Comparison of ENCODE assay signal across 9 cellular contexts in genomic region chr12:22334696-22335290, GRCh38. TPM values are rescaled to one million over a fixed set of nuclear protein-coding genes. Genes with fewer than 3 reads are reported as not detected.
A peak's percentile ranks its signal among the peaks of the same experiment; 100 is the strongest.
DNase-seq lines count a peak whose midpoint lies in the region; ATAC-seq and TF ChIP-seq lines count a peak whose summit lies in the region.
"Had no signal": no experiment of that assay in that cellular context is flagged by ENCODE, and none has a peak within 500 bp of the region (broad histone marks: within the 10 kb centered on the region; RNA-seq: fewer than 3 reads in every experiment).

A gene with protein sequence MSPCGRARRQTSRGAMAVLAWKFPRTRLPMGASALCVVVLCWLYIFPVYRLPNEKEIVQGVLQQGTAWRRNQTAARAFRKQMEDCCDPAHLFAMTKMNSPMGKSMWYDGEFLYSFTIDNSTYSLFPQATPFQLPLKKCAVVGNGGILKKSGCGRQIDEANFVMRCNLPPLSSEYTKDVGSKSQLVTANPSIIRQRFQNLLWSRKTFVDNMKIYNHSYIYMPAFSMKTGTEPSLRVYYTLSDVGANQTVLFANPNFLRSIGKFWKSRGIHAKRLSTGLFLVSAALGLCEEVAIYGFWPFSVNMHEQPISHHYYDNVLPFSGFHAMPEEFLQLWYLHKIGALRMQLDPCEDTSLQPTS (minus strand): TSS chr12:22334707. CDS start chr12:22334232, 475 bp downstream.

- H3K9ac ChIP-seq in Karpas-422 (ENCODE audit: low read length), result peak within 1 kb of the TSS; percentile 43

- H3K4me1 Mint-ChIP-seq in stimulated activated naive B cell treated with anti-CD40 and anti-IgM and Interleukin-4, amounts not matched to agents 10 μg/mL and 1 μg/mL and 100 μg/mL, for 72 hours, result peaks cover 11 to 28% of the 10 kb centered on the region in 2 donors

- no peaks in the 10 kb centered on the region for H3K9me3 Mint-ChIP-seq in stimulated activated naive B cell treated with anti-CD40 and anti-IgM and Interleukin-4, amounts not matched to agents 10 μg/mL and 1 μg/mL and 100 μg/mL, for 72 hours

- no peak within 1 kb of the TSS for H3K27ac ChIP-seq in Karpas-422 (ENCODE audit: low read length)
- peak within 1 kb of the TSS; percentile 70 for H3K27ac ChIP-seq in effector memory CD4-positive, alpha-beta T cell (ENCODE audit: insufficient read depth, low read length, poor library complexity, severe bottlenecking)

- peak; percentile 15 for DNase-seq in AG10803 (ENCODE audit: low read depth)
- DNase-seq in Karpas-422, result no peak
- peak; percentile 61 to 64 for DNase-seq in activated CD4-positive, alpha-beta T cell treated with anti-CD3 and anti-CD28 coated beads, Interleukin-2, amount 50 U/mL, for 48 hours
- DNase-seq in effector memory CD4-positive, alpha-beta T cell, result peak; percentile 52 to 65 (median 57)
- DNase-seq in midbrain (lab: John Stamatoyannopoulos, UW), result peak; percentile 42
- DNase-seq in stimulated activated naive B cell treated with anti-CD40 and anti-IgM and Interleukin-4, amounts not matched to agents 10 μg/mL and 1 μg/mL and 100 μg/mL, for 72 hours, result no peak
- no peak for DNase-seq in dedifferentiated amniotic fluid mesenchymal stem cell (ENCODE audit: extremely low spot score)

- H3K27me3 ChIP-seq in Karpas-422 (ENCODE audit: low read length), result no peaks in the 10 kb centered on the region
- H3K27me3 ChIP-seq in effector memory CD4-positive, alpha-beta T cell (replicated peaks; ENCODE audit: control insufficient read depth, insufficient read depth, low read length, poor library complexity, severe bottlenecking), result no peaks in the 10 kb centered on the region

- H3K4me3 ChIP-seq in AG10803 (ENCODE audit: low read length) (peak within 1 kb of the TSS; percentile 66), Karpas-422 (ENCODE audit: low read length) (peak within 1 kb of the TSS; percentile 56)
- H3K4me3 ChIP-seq in effector memory CD4-positive, alpha-beta T cell (ENCODE audit: insufficient read depth, low read depth, low read length, poor library complexity, severe bottlenecking), result peak within 1 kb of the TSS; percentile 83

- H3K9me2 ChIP-seq in Karpas-422 (replicated peaks; ENCODE audit: insufficient read depth, low read length), result no peaks in the 10 kb centered on the region

- TF ChIP-seq CTCF in AG10803 (conservative IDR thresholded peaks at IDR 0.05; ENCODE audit: low read length), result no peak

- peaks cover 0 to 4% of the 10 kb centered on the region in 2 donors for H3K36me3 Mint-ChIP-seq in stimulated activated naive B cell treated with anti-CD40 and anti-IgM and Interleukin-4, amounts not matched to agents 10 μg/mL and 1 μg/mL and 100 μg/mL, for 72 hours

- no peaks in the 10 kb centered on the region for H3K79me2 ChIP-seq in Karpas-422 (ENCODE audit: low read length)

- H2AFZ ChIP-seq in Karpas-422 (ENCODE audit: low read length), result peak within 1 kb of the TSS; percentile 33; the same call in 1 of the 2 replicates

- H4K20me1 ChIP-seq in Karpas-422 (ENCODE audit: insufficient read depth, low read depth, low read length), result no peaks in the 10 kb centered on the region

- peak within 1 kb of the TSS; percentile 88 for H3K27ac Mint-ChIP-seq in stimulated activated naive B cell treated with anti-CD40 and anti-IgM and Interleukin-4, amounts not matched to agents 10 μg/mL and 1 μg/mL and 100 μg/mL, for 72 hours

- H3K9me3 ChIP-seq in Karpas-422 (ENCODE audit: low read length), result no peaks in the 10 kb centered on the region
- H3K9me3 ChIP-seq in effector memory CD4-positive, alpha-beta T cell (ENCODE audit: control insufficient read depth, low read length), result no peaks in the 10 kb centered on the region

- H3K4me1 ChIP-seq in Karpas-422 (ENCODE audit: low read length), result peaks cover 6% of the 10 kb centered on the region; the same call in 1 of the 2 replicates
- peaks cover 26% of the 10 kb centered on the region for H3K4me1 ChIP-seq in effector memory CD4-positive, alpha-beta T cell (ENCODE audit: control insufficient read depth, insufficient read depth, low read length, poor library complexity, severe bottlenecking)

- H3K27me3 Mint-ChIP-seq in stimulated activated naive B cell treated with anti-CD40 and anti-IgM and Interleukin-4, amounts not matched to agents 10 μg/mL and 1 μg/mL and 100 μg/mL, for 72 hours, result peaks cover 68 to 74% of the 10 kb centered on the region in 2 donors

- H3K4me2 ChIP-seq in Karpas-422 (ENCODE audit: low read depth, low read length, poor library complexity, severe bottlenecking), result peak within 1 kb of the TSS; percentile 71

- peak within 1 kb of the TSS; percentile 90 to 96 for H3K4me3 Mint-ChIP-seq in stimulated activated naive B cell treated with anti-CD40 and anti-IgM and Interleukin-4, amounts not matched to agents 10 μg/mL and 1 μg/mL and 100 μg/mL, for 72 hours

- ATAC-seq in GM19467 (IDR thresholded peaks at IDR 0.05; ENCODE audit: unreplicated experiment), result peak; percentile 27
- peak; percentile 1 to 26 for ATAC-seq in stimulated activated naive B cell treated with anti-CD40 and anti-IgM and Interleukin-4, amounts not matched to agents 10 μg/mL and 1 μg/mL and 100 μg/mL, for 72 hours (replicated peaks)
- ATAC-seq: HCT116 had no signal

- H3K36me3 ChIP-seq in Karpas-422 (ENCODE audit: insufficient read depth, low read length), result no peaks in the 10 kb centered on the region
- H3K36me3 ChIP-seq in effector memory CD4-positive, alpha-beta T cell (ENCODE audit: control insufficient read depth, insufficient read depth, low read length), result no peaks in the 10 kb centered on the region

RNA-seq across cellular contexts. Expression of the gene that starts here (rescaled TPM):
- 4.6 TPM in 1 of 2 replicates, not detected in the other for total RNA-seq in Karpas-422 (2014; rRNA removed; shearing (Covaris generic); ENCODE audit: low replicate concordance)

Comparison
In these comparisons a context has a peak if more than half of its experiments do, and no peak if none do; other contexts are left out.
1. DNase-seq: peak in AG10803 (single experiment), activated CD4-positive, alpha-beta T cell treated with anti-CD3 and anti-CD28 coated beads, Interleukin-2, amount 50 U/mL, for 48 hours (2 of 2), effector memory CD4-positive, alpha-beta T cell (3 of 3) and midbrain (single experiment); none in Karpas-422 (single experiment), stimulated activated naive B cell treated with anti-CD40 and anti-IgM and Interleukin-4, amounts not matched to agents 10 μg/mL and 1 μg/mL and 100 μg/mL, for 72 hours (single experiment) and dedifferentiated amniotic fluid mesenchymal stem cell (single experiment).
2. Peak in every context shown above with its lines, with median percentiles within 50 percentile points of each other: H3K4me3 ChIP-seq.